ENCODE assay signal across 9 cellular contexts in the genomic region with DNA sequence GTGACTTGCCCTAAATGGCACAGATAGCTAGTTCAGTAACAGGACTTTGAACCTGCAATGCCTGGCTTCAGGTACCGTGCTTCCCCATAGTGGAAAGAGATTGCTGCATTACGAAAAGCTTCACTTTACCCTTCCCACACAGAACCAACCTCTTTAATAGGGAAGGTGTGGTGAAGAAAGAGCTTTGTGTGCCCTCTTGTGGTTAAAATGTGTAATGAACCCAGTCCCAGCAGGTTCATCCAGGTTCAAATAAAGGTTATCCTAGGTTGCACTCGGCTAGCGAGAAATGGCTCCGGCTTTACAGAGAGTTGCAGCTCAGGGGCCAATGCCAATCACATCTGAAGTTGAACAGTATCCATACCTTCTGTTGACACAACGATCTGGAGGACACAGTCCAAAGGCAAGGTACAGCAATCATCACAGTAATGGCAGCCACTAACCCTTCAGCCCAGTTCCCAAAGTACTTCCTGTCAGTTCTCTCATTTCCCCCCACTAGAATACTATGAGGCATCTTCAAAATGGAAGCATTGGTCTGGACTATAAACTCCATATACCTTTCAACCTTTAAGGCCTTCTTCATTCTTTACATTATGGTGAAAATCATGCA. TPM values are rescaled to one million over a fixed set of nuclear protein-coding genes. Genes with fewer than 3 reads are reported as not detected.
DNase-seq lines count a peak whose midpoint lies in the region; ATAC-seq and TF ChIP-seq lines count a peak whose summit lies in the region.
"Had no signal": no experiment of that assay in that cellular context is flagged by ENCODE, and none has a peak within 500 bp of the region (broad histone marks: within the 10 kb centered on the region; RNA-seq: fewer than 3 reads in every experiment).

No MANE protein-coding gene starts in this region.

- TF ChIP-seq CTCF in hepatocyte (IDR thresholded peaks at IDR 0.05; ENCODE audit: poor library complexity): peak; percentile 51

- no peak overlapping the region for H3K4me3 Mint-ChIP-seq in activated T-cell treated with anti-CD3 and anti-CD28 coated beads, Interleukin-2, amount 50 U/mL, for 4 hours
- H3K4me3 Mint-ChIP-seq in activated naive CD8-positive, alpha-beta T cell treated with anti-CD3 and anti-CD28 coated beads, Interleukin-2, amount 50 U/mL, for 24 hours: no peak overlapping the region
- H3K4me3 Mint-ChIP-seq: activated B cell treated with CpG ODN at 0.5 μM for 24 hours had no signal

- peak; percentile 29 for DNase-seq in ELR (ENCODE audit: low read depth)
- DNase-seq in HuH-7.5 (ENCODE audit: low spot score): peak; percentile 38
- peak; percentile 61 for DNase-seq in RKO (ENCODE audit: low spot score)
- peak; percentile 44 for DNase-seq in hepatocyte (ENCODE audit: low spot score)
- DNase-seq in activated T-cell treated with anti-CD3 and anti-CD28 coated beads, Interleukin-2, amount 50 U/mL, for 4 hours: no peak
- no peak for DNase-seq in activated naive CD8-positive, alpha-beta T cell treated with anti-CD3 and anti-CD28 coated beads, Interleukin-2, amount 50 U/mL, for 24 hours
- DNase-seq in NCI-H1048 (lab: John Stamatoyannopoulos, UW): no peak
- DNase-seq in activated CD4-positive, alpha-beta T cell treated with anti-CD3 and anti-CD28 coated beads for 48 hours: no peak
- DNase-seq: activated B cell treated with CpG ODN at 0.5 μM for 24 hours had no signal

- ATAC-seq in activated T-cell treated with anti-CD3 and anti-CD28 coated beads, Interleukin-2, amount 50 U/mL, for 4 hours: no peak
- ATAC-seq in activated naive CD8-positive, alpha-beta T cell treated with anti-CD3 and anti-CD28 coated beads, Interleukin-2, amount 50 U/mL, for 24 hours: no peak

- no peaks in the 10 kb centered on the region for H4K20me1 ChIP-seq in hepatocyte (ENCODE audit: insufficient read depth, poor library complexity, severe bottlenecking)

- H2AFZ ChIP-seq in hepatocyte: no peak overlapping the region

- H3K27ac ChIP-seq in hepatocyte: no peak overlapping the region

- H3K4me1 ChIP-seq in hepatocyte (ENCODE audit: insufficient read depth): no peaks in the 10 kb centered on the region

- no peak overlapping the region for H3K4me3 ChIP-seq in hepatocyte

- H3K4me1 Mint-ChIP-seq in activated T-cell treated with anti-CD3 and anti-CD28 coated beads, Interleukin-2, amount 50 U/mL, for 4 hours (ENCODE audit: low read depth): no peaks in the 10 kb centered on the region
- no peaks in the 10 kb centered on the region for H3K4me1 Mint-ChIP-seq in activated naive CD8-positive, alpha-beta T cell treated with anti-CD3 and anti-CD28 coated beads, Interleukin-2, amount 50 U/mL, for 24 hours
- H3K4me1 Mint-ChIP-seq: activated B cell treated with CpG ODN at 0.5 μM for 24 hours had no signal

- no peak overlapping the region for H3K27ac Mint-ChIP-seq in activated naive CD8-positive, alpha-beta T cell treated with anti-CD3 and anti-CD28 coated beads, Interleukin-2, amount 50 U/mL, for 24 hours
- H3K27ac Mint-ChIP-seq: activated B cell treated with CpG ODN at 0.5 μM for 24 hours had no signal

- 64% methylated on average over 6 of the region's 6 CpGs for WGBS in hepatocyte (ENCODE audit: low lambda C conversion rate, missing lambda C conversion rate)

- no peaks in the 10 kb centered on the region for H3K36me3 Mint-ChIP-seq in activated T-cell treated with anti-CD3 and anti-CD28 coated beads, Interleukin-2, amount 50 U/mL, for 4 hours (ENCODE audit: insufficient read depth)
- H3K36me3 Mint-ChIP-seq in activated naive CD8-positive, alpha-beta T cell treated with anti-CD3 and anti-CD28 coated beads, Interleukin-2, amount 50 U/mL, for 24 hours (ENCODE audit: low read depth): no peaks in the 10 kb centered on the region

- H3K9me3 Mint-ChIP-seq in activated T-cell treated with anti-CD3 and anti-CD28 coated beads, Interleukin-2, amount 50 U/mL, for 4 hours: peaks cover 9% of the 10 kb centered on the region
- H3K9me3 Mint-ChIP-seq in activated naive CD8-positive, alpha-beta T cell treated with anti-CD3 and anti-CD28 coated beads, Interleukin-2, amount 50 U/mL, for 24 hours: peaks cover 13% of the 10 kb centered on the region

- H3K27me3 ChIP-seq in hepatocyte: no peaks in the 10 kb centered on the region

- H3K79me2 ChIP-seq in hepatocyte: no peaks in the 10 kb centered on the region

- H3K4me2 ChIP-seq in hepatocyte: no peak overlapping the region

- H3K27me3 Mint-ChIP-seq in activated T-cell treated with anti-CD3 and anti-CD28 coated beads, Interleukin-2, amount 50 U/mL, for 4 hours (ENCODE audit: low read depth): no peaks in the 10 kb centered on the region
- H3K27me3 Mint-ChIP-seq in activated naive CD8-positive, alpha-beta T cell treated with anti-CD3 and anti-CD28 coated beads, Interleukin-2, amount 50 U/mL, for 24 hours: no peaks in the 10 kb centered on the region
- H3K27me3 Mint-ChIP-seq: activated B cell treated with CpG ODN at 0.5 μM for 24 hours had no signal

- no peaks in the 10 kb centered on the region for H3K9me2 ChIP-seq in hepatocyte (replicated peaks; ENCODE audit: insufficient read depth)

- H3K9me3 ChIP-seq in hepatocyte (ENCODE audit: low read depth): no peaks in the 10 kb centered on the region

- H3K36me3 ChIP-seq in hepatocyte (replicated peaks; ENCODE audit: insufficient read depth, low read depth): no peaks in the 10 kb centered on the region

RNA-seq across cellular contexts. Expression of a gene that starts 3.0 kb away (rescaled TPM):
- total RNA-seq in hepatocyte: not detected in 2 replicates
- polyA plus RNA-seq in hepatocyte: not detected in 2 replicates
- total RNA-seq in activated T-cell treated with anti-CD3 and anti-CD28 coated beads, Interleukin-2, amount 50 U/mL, for 4 hours: not detected
- total RNA-seq: activated B cell treated with CpG ODN at 0.5 μM for 24 hours had no signal

RNA-seq across cellular contexts. Expression of a gene that starts 48.0 kb away (rescaled TPM):
- total RNA-seq in hepatocyte: not detected in 2 replicates
- not detected in 2 replicates for polyA plus RNA-seq in hepatocyte
- total RNA-seq in activated T-cell treated with anti-CD3 and anti-CD28 coated beads, Interleukin-2, amount 50 U/mL, for 4 hours: not detected
- total RNA-seq: activated B cell treated with CpG ODN at 0.5 μM for 24 hours had no signal

Comparison
In these comparisons a context has a peak if more than half of its experiments do, and no peak if none do; other contexts are left out.
1. DNase-seq: peak in ELR (single experiment), HuH-7.5 (single experiment), RKO (single experiment) and hepatocyte (single experiment); none in activated T-cell treated with anti-CD3 and anti-CD28 coated beads, Interleukin-2, amount 50 U/mL, for 4 hours (single experiment), activated naive CD8-positive, alpha-beta T cell treated with anti-CD3 and anti-CD28 coated beads, Interleukin-2, amount 50 U/mL, for 24 hours (single experiment), NCI-H1048 (single experiment) and activated CD4-positive, alpha-beta T cell treated with anti-CD3 and anti-CD28 coated beads for 48 hours (single experiment).